8 cellular contexts compared by ENCODE assay signal in the genomic region with DNA sequence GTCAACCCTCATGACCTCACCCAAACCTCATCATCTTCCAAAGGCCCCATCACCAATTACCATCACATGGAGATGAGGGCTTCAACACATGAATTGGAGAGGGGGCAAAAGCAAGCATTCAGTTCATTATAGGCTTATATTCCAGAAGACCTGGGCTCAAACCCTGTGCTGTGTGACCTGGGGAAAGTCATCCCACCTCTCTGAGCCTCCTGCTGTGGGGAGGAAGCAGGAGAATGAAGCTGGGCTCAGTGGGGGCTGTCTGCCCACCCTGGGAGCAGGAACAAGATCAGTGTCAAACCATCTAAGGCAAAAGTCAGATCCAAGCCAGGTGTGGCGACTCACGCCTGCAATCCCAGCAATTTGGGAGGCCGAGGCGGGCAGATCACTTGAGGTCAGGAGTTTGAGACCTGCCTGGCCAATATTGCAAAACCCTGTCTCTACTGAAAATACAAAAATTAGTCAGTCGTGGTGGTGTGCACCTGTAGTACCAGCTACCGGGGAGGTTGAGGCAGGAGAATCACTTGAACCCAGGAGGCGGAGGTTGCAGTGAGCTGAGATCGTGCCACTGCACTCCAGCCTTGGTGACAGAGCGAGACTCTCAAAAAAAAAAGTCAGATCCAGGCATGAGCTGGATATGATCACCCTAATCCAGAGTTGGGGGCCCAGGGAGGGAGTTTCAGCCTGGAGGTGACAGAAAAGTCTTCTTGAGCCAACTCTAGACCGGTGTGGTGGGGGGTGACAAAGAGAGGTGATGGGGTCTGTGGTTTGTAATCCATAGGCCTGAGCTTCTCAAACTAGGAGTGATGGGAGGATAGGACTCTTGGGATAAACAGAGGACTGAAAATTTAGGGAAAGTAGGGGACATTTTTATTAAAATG. TPM values are rescaled to one million over a fixed set of nuclear protein-coding genes. Genes with fewer than 3 reads are reported as not detected.
DNase-seq lines count a peak whose midpoint lies in the region; ATAC-seq and TF ChIP-seq lines count a peak whose summit lies in the region.

No MANE protein-coding gene starts in this region.

- peaks cover 56% of the 10 kb centered on the region for H3K4me1 Mint-ChIP-seq in activated CD8-positive, alpha-beta memory T cell treated with anti-CD3 and anti-CD28 coated beads, Interleukin-2, amount 10 ng/mL, durations not matched to agents 7 days and 5 days
- H3K4me1 Mint-ChIP-seq in activated naive CD8-positive, alpha-beta T cell treated with anti-CD3 and anti-CD28 coated beads, Interleukin-2, amount 10 ng/mL, durations not matched to agents 7 days and 5 days: peaks cover 54% of the 10 kb centered on the region

- H4K91ac ChIP-seq in mesenchymal stem cell (ENCODE audit: low read length): peak overlapping the region; percentile 20

- H4K8ac ChIP-seq in mesenchymal stem cell (ENCODE audit: low read length): peak overlapping the region; percentile 31

- H3K27ac ChIP-seq in mesenchymal stem cell (ENCODE audit: low read length, poor library complexity, severe bottlenecking): no peak overlapping the region
- peak overlapping the region in 2 of 3 donors; percentile 98 to 99 for H3K27ac ChIP-seq in thyroid gland

- intact Hi-C loops in thyroid gland (cut with DNase I): no loop called here

- WGBS in mesenchymal stem cell: 98% methylated on average over 10 of the region's 10 CpGs
- 96% methylated on average over 10 of the region's 10 CpGs for WGBS in thyroid gland, 2 donors

- in situ Hi-C loops in G401 (cut with HindIII; ENCODE audit: low sequenced_read_pairs): no loop called here

- CTCF ChIA-PET in activated CD8-positive, alpha-beta memory T cell treated with anti-CD3 and anti-CD28 coated beads, Interleukin-2, amount 10 ng/mL, durations not matched to agents 7 days and 5 days (lab: Charles Lee): interaction anchor here (0.7 to 6.7 kb wide), 12 partner anchors 8 to 110 kb away, joined by 3 to 62 read pairs (median 4); partner anchors contain the start of genes FAM32A and RAB8A

- H3K14ac ChIP-seq in mesenchymal stem cell (ENCODE audit: low read length in 2 of 2): no peak overlapping the region

- no peak for ATAC-seq in activated CD8-positive, alpha-beta memory T cell treated with anti-CD3 and anti-CD28 coated beads, Interleukin-2, amount 10 ng/mL, durations not matched to agents 7 days and 5 days
- ATAC-seq in activated naive CD8-positive, alpha-beta T cell treated with anti-CD3 and anti-CD28 coated beads, Interleukin-2, amount 10 ng/mL, durations not matched to agents 7 days and 5 days (ENCODE audit: low read depth): no peak
- ATAC-seq in HG03460 (IDR thresholded peaks at IDR 0.05; ENCODE audit: unreplicated experiment) (no peak), GM18873 (IDR thresholded peaks at IDR 0.05; ENCODE audit: low FRiP score, unreplicated experiment) (no peak)

- POLR2A ChIA-PET in activated naive CD8-positive, alpha-beta T cell treated with anti-CD3 and anti-CD28 coated beads, Interleukin-2, amount 10 ng/mL, durations not matched to agents 7 days and 5 days (lab: Charles Lee): interaction anchor here (0.7 to 8.7 kb wide), 5 partner anchors 8 to 384 kb away, joined by 4 to 100 read pairs (median 6); no protein-coding TSS in a partner anchor

- no peak for DNase-seq in activated CD8-positive, alpha-beta memory T cell treated with anti-CD3 and anti-CD28 coated beads, Interleukin-2, amount 10 ng/mL, durations not matched to agents 7 days and 5 days
- DNase-seq in activated CD8-positive, alpha-beta memory T cell treated with anti-CD3 and anti-CD28 coated beads, Interleukin-2, amount 50 U/mL, for 4 hours: no peak
- no peak for DNase-seq in activated naive CD8-positive, alpha-beta T cell treated with anti-CD3 and anti-CD28 coated beads, Interleukin-2, amount 10 ng/mL, durations not matched to agents 7 days and 5 days
- no peak for DNase-seq in mesenchymal stem cell
- DNase-seq in thyroid gland: no peak
- no peak for DNase-seq in G401 (ENCODE audit: low spot score)

- H3K4me3 ChIP-seq in mesenchymal stem cell (ENCODE audit: insufficient read depth in 1 of 2, low read depth in 1 of 2, low read length in 2 of 2) (no peak overlapping the region), thyroid gland (replicated peaks in 1 of 3) (no peak overlapping the region)

- H3K27me3 Mint-ChIP-seq in activated CD8-positive, alpha-beta memory T cell treated with anti-CD3 and anti-CD28 coated beads, Interleukin-2, amount 10 ng/mL, durations not matched to agents 7 days and 5 days: no peaks in the 10 kb centered on the region
- no peaks in the 10 kb centered on the region for H3K27me3 Mint-ChIP-seq in activated naive CD8-positive, alpha-beta T cell treated with anti-CD3 and anti-CD28 coated beads, Interleukin-2, amount 10 ng/mL, durations not matched to agents 7 days and 5 days

- no peak overlapping the region for H2BK120ac ChIP-seq in mesenchymal stem cell (ENCODE audit: low read depth, low read length)

- H3K9me3 ChIP-seq in mesenchymal stem cell (ENCODE audit: control insufficient read depth, low read length) (no peaks in the 10 kb centered on the region), thyroid gland (no peaks in the 10 kb centered on the region)

- H3K18ac ChIP-seq in mesenchymal stem cell (ENCODE audit: low read depth in 1 of 2, low read length in 2 of 2): no peak overlapping the region

- no peak for TF ChIP-seq CTCF in thyroid gland (IDR thresholded peaks at IDR 0.05)

- H3K27me3 ChIP-seq in mesenchymal stem cell (ENCODE audit: control insufficient read depth in 1 of 2, insufficient read depth in 1 of 2, low read length in 2 of 2): no peaks in the 10 kb centered on the region
- no peaks in the 10 kb centered on the region for H3K27me3 ChIP-seq in thyroid gland

- no peaks in the 10 kb centered on the region for H3K79me1 ChIP-seq in mesenchymal stem cell (replicated peaks; ENCODE audit: low read length, poor library complexity, severe bottlenecking)

- no peak overlapping the region for H3K23ac ChIP-seq in mesenchymal stem cell (ENCODE audit: low read length in 2 of 2)

- peak overlapping the region; percentile 64 for H2BK15ac ChIP-seq in mesenchymal stem cell (ENCODE audit: low read depth, poor library complexity, severe bottlenecking)

- H3K27ac Mint-ChIP-seq in activated CD8-positive, alpha-beta memory T cell treated with anti-CD3 and anti-CD28 coated beads, Interleukin-2, amount 10 ng/mL, durations not matched to agents 7 days and 5 days: peak overlapping the region; percentile 90
- peak overlapping the region; percentile 87 for H3K27ac Mint-ChIP-seq in activated naive CD8-positive, alpha-beta T cell treated with anti-CD3 and anti-CD28 coated beads, Interleukin-2, amount 10 ng/mL, durations not matched to agents 7 days and 5 days

- no peak overlapping the region for H2BK5ac ChIP-seq in mesenchymal stem cell (ENCODE audit: low read depth, low read length, poor library complexity, severe bottlenecking)

- H3K4ac ChIP-seq in mesenchymal stem cell (ENCODE audit: low read depth in 1 of 2, low read length in 2 of 2): peak overlapping the region in 1 of 2 experiments; percentile 84

- no peak overlapping the region for H3K4me2 ChIP-seq in mesenchymal stem cell (ENCODE audit: low read length, poor library complexity, severe bottlenecking)

- H2AFZ ChIP-seq in mesenchymal stem cell (ENCODE audit: low read depth, low read length): no peak overlapping the region

- peaks cover 0 to 17% of the 10 kb centered on the region in 2 experiments for H3K36me3 ChIP-seq in mesenchymal stem cell (ENCODE audit: control insufficient read depth in 1 of 2, insufficient read depth in 2 of 2, low read depth in 1 of 2, low read length in 2 of 2)
- no peaks in the 10 kb centered on the region for H3K36me3 ChIP-seq in thyroid gland

- no peaks in the 10 kb centered on the region for H3K9me3 Mint-ChIP-seq in activated CD8-positive, alpha-beta memory T cell treated with anti-CD3 and anti-CD28 coated beads, Interleukin-2, amount 10 ng/mL, durations not matched to agents 7 days and 5 days (ENCODE audit: low read depth)
- H3K9me3 Mint-ChIP-seq in activated naive CD8-positive, alpha-beta T cell treated with anti-CD3 and anti-CD28 coated beads, Interleukin-2, amount 10 ng/mL, durations not matched to agents 7 days and 5 days: no peaks in the 10 kb centered on the region

- H3K36me3 Mint-ChIP-seq in activated CD8-positive, alpha-beta memory T cell treated with anti-CD3 and anti-CD28 coated beads, Interleukin-2, amount 10 ng/mL, durations not matched to agents 7 days and 5 days: peaks cover 22% of the 10 kb centered on the region
- H3K36me3 Mint-ChIP-seq in activated naive CD8-positive, alpha-beta T cell treated with anti-CD3 and anti-CD28 coated beads, Interleukin-2, amount 10 ng/mL, durations not matched to agents 7 days and 5 days: peaks cover 14% of the 10 kb centered on the region

- TF ChIP-seq POLR2A in thyroid gland (IDR thresholded peaks at IDR 0.05): no peak

- peaks cover 8% of the 10 kb centered on the region for H3K4me1 ChIP-seq in mesenchymal stem cell (ENCODE audit: control insufficient read depth, insufficient read depth, low read depth, low read length)
- H3K4me1 ChIP-seq in thyroid gland: peaks cover 14 to 20% of the 10 kb centered on the region in 2 donors

- peak overlapping the region; percentile 26 for H2AK5ac ChIP-seq in mesenchymal stem cell (ENCODE audit: low read length, severe bottlenecking)

- peak overlapping the region in 1 of 2 experiments; percentile 79 for H2BK12ac ChIP-seq in mesenchymal stem cell (ENCODE audit: low read length in 2 of 2)

- H3K4me3 Mint-ChIP-seq in activated CD8-positive, alpha-beta memory T cell treated with anti-CD3 and anti-CD28 coated beads, Interleukin-2, amount 10 ng/mL, durations not matched to agents 7 days and 5 days: peak overlapping the region; percentile 80
- H3K4me3 Mint-ChIP-seq in activated naive CD8-positive, alpha-beta T cell treated with anti-CD3 and anti-CD28 coated beads, Interleukin-2, amount 10 ng/mL, durations not matched to agents 7 days and 5 days: peak overlapping the region; percentile 89

- H3K9ac ChIP-seq in mesenchymal stem cell (ENCODE audit: low read length): peak overlapping the region; percentile 96

RNA-seq across cellular contexts. Expression of gene TPM4, which starts 1.6 kb away (rescaled TPM):
- total RNA-seq in activated CD8-positive, alpha-beta memory T cell treated with anti-CD3 and anti-CD28 coated beads, Interleukin-2, amount 10 ng/mL, durations not matched to agents 7 days and 5 days: 100 to 1,000 TPM; 491 to 493 TPM
- total RNA-seq in activated naive CD8-positive, alpha-beta T cell treated with anti-CD3 and anti-CD28 coated beads, Interleukin-2, amount 10 ng/mL, durations not matched to agents 7 days and 5 days: 100 to 1,000 TPM; 278 to 282 TPM
- 881 TPM for polyA plus RNA-seq in mesenchymal stem cell (2013, experiment 1 of 2)
- polyA plus RNA-seq in mesenchymal stem cell (2013, experiment 2 of 2): 886 TPM
- total RNA-seq in thyroid gland: 100 to 1,000 TPM; 101 to 296 (median 151) TPM
- 367 and 385 TPM in 2 replicates for total RNA-seq in G401 (2014; rRNA removed; shearing (Covaris generic))

RNA-seq across cellular contexts. Expression of gene RAB8A, which starts 37.0 kb away (rescaled TPM):
- total RNA-seq in activated CD8-positive, alpha-beta memory T cell treated with anti-CD3 and anti-CD28 coated beads, Interleukin-2, amount 10 ng/mL, durations not matched to agents 7 days and 5 days: 100 to 1,000 TPM; 204 to 271 TPM
- 100 to 1,000 TPM; 133 to 153 TPM for total RNA-seq in activated naive CD8-positive, alpha-beta T cell treated with anti-CD3 and anti-CD28 coated beads, Interleukin-2, amount 10 ng/mL, durations not matched to agents 7 days and 5 days
- polyA plus RNA-seq in mesenchymal stem cell (2013, experiment 1 of 2): 54.8 TPM
- polyA plus RNA-seq in mesenchymal stem cell (2013, experiment 2 of 2): 54.2 TPM
- total RNA-seq in thyroid gland: 10 to 100 TPM; 40.2 to 65.6 (median 51.5) TPM
- 92.9 and 111 TPM in 2 replicates for total RNA-seq in G401 (2014; rRNA removed; shearing (Covaris generic))
